7 cellular contexts compared by ENCODE assay signal in genomic region chr1:161382214-161383019, GRCh38. TPM values are rescaled to one million over a fixed set of nuclear protein-coding genes. Genes with fewer than 3 reads are reported as not detected.
A peak's percentile ranks its signal among the peaks of the same experiment; 100 is the strongest.
DNase-seq lines count a peak whose midpoint lies in the region; ATAC-seq, FAIRE-seq and TF ChIP-seq lines count a peak whose summit lies in the region.

No MANE protein-coding gene starts in this region.

- CTCF ChIA-PET in GM10248 (lab: Yijun Ruan, JAX) = interaction anchor here (0.7 to 13.4 kb wide), 50 partner anchors 8 to 655 kb away, joined by 3 to 195 read pairs (median 4); partner anchors contain the start of genes ADAMTS4, APOA2, B4GALT3 and CFAP126

- intact Hi-C loops in dorsolateral prefrontal cortex (cut with DNase I) (loop anchor here (2.0 to 10.0 kb wide), 5 partner anchors 75 to 188 kb away; partner anchors contain the start of genes TOMM40L (in 2 of the 2), ADAMTS4 (in 1 of the 2) and MPZ (in 1 of the 2)), aorta (cut with DNase I) (loop anchor here (2.0 to 5.0 kb wide), 3 partner anchors 75 to 190 kb away; partner anchors contain the start of genes TOMM40L (in 2 of the 2) and MPZ (in 1 of the 2))

- no peak overlapping the region for H3K4me3 Mint-ChIP-seq in mesothelial cell of epicardium

- TF ChIP-seq CTCF in GM10248 (IDR thresholded peaks at IDR 0.05; ENCODE audit: control extremely low read depth, extremely low read depth, low read depth, missing control alignments) = peak; percentile 72
- peak; percentile 57 to 88 (median 77) for TF ChIP-seq CTCF in dorsolateral prefrontal cortex (IDR thresholded peaks at IDR 0.05 in 54 of 56, conservative IDR thresholded peaks at IDR 0.05 in 2 of 56; ENCODE audit: low read depth in 1 of 56, partially characterized antibody in 56 of 56)
- peak; percentile 75 for TF ChIP-seq CTCF in mesothelial cell of epicardium (IDR thresholded peaks at IDR 0.05; ENCODE audit: unreplicated experiment)

- ATAC-seq in aorta (ENCODE audit: low FRiP score) = peak; percentile 86

- H3K4me1 Mint-ChIP-seq in mesothelial cell of epicardium = peaks cover 4% of the 10 kb centered on the region

- H3K4me3 ChIP-seq in dorsolateral prefrontal cortex (no peak overlapping the region), aorta (ENCODE audit: low read length in 2 of 2) (no peak overlapping the region)

- H3K27ac Mint-ChIP-seq in mesothelial cell of epicardium = no peak overlapping the region

- no peaks in the 10 kb centered on the region for H3K36me3 ChIP-seq in aorta (ENCODE audit: control insufficient read depth in 1 of 2, insufficient read depth in 2 of 2, low read length in 1 of 2)

- H3K36me3 Mint-ChIP-seq in mesothelial cell of epicardium = no peaks in the 10 kb centered on the region

- H3K9me3 Mint-ChIP-seq in mesothelial cell of epicardium = no peaks in the 10 kb centered on the region

- no peaks in the 10 kb centered on the region for H3K27me3 Mint-ChIP-seq in mesothelial cell of epicardium (ENCODE audit: low read depth)

- H3K4me1 ChIP-seq in aorta (ENCODE audit: control insufficient read depth in 1 of 2, insufficient read depth in 2 of 2, low read length in 2 of 2) = no peaks in the 10 kb centered on the region

- H3K27me3 ChIP-seq in dorsolateral prefrontal cortex = no peaks in the 10 kb centered on the region
- H3K27me3 ChIP-seq in aorta (ENCODE audit: control insufficient read depth in 1 of 2, insufficient read depth in 2 of 2, low read length in 1 of 2) = no peaks in the 10 kb centered on the region

- H3K9me3 ChIP-seq in aorta (ENCODE audit: control insufficient read depth, low read length) = no peaks in the 10 kb centered on the region

- H3K27ac ChIP-seq in dorsolateral prefrontal cortex = peak overlapping the region in 45 of 59 donors; percentile 13 to 83 (median 59)
- H3K27ac ChIP-seq in aorta (ENCODE audit: low read depth in 1 of 2, low read length in 2 of 2) = no peak overlapping the region

- FAIRE-seq in RCC 7860 (lab: Jason Lieb, UNC) = peak; percentile 83

- POLR2A ChIA-PET in GM10248 (lab: Yijun Ruan, JAX) = no interaction called here

- DNase-seq in GM10248 (ENCODE audit: extremely low spot score) (peak; percentile 49), LoVo (ENCODE audit: low spot score) (peak; percentile 72), RCC 7860 (ENCODE audit: low spot score) (peak; percentile 57), dorsolateral prefrontal cortex (no peak), mesothelial cell of epicardium (ENCODE audit: low spot score in 2 of 2, unreplicated experiment in 2 of 2) (no peak), aorta (no peak)
- no peak for DNase-seq in effector CD8-positive, alpha-beta T cell (lab: John Stamatoyannopoulos, UW)

- 28 to 29% methylated on average over 4 of the region's 4 CpGs for WGBS in aorta, 2 donors

RNA-seq across cellular contexts. Expression of gene CFAP126, which starts 14.7 kb away (rescaled TPM):
- total RNA-seq in dorsolateral prefrontal cortex = 1 to 10 TPM in 63 of 120 experiments, under 1 TPM in 21, not detected in 36; 0.55 to 7.3 (median 1.5) TPM
- total RNA-seq in mesothelial cell of epicardium = not detected in 3 replicates
- not detected for total RNA-seq in aorta
- polyA plus RNA-seq in aorta = not detected

Comparison
In these comparisons a context has a peak if more than half of its experiments do, and no peak if none do; other contexts are left out.
1. DNase-seq: peak in GM10248 (single experiment), LoVo (single experiment) and RCC 7860 (single experiment); none in dorsolateral prefrontal cortex (0 of 10), mesothelial cell of epicardium (0 of 2), aorta (0 of 2) and effector CD8-positive, alpha-beta T cell (single experiment).
2. H3K27ac ChIP-seq: peak in dorsolateral prefrontal cortex (45 of 59); none in aorta (0 of 2).
3. Peak in every context shown above with its lines, with median percentiles within 50 percentile points of each other: CTCF ChIP-seq.